In the genomic region with DNA sequence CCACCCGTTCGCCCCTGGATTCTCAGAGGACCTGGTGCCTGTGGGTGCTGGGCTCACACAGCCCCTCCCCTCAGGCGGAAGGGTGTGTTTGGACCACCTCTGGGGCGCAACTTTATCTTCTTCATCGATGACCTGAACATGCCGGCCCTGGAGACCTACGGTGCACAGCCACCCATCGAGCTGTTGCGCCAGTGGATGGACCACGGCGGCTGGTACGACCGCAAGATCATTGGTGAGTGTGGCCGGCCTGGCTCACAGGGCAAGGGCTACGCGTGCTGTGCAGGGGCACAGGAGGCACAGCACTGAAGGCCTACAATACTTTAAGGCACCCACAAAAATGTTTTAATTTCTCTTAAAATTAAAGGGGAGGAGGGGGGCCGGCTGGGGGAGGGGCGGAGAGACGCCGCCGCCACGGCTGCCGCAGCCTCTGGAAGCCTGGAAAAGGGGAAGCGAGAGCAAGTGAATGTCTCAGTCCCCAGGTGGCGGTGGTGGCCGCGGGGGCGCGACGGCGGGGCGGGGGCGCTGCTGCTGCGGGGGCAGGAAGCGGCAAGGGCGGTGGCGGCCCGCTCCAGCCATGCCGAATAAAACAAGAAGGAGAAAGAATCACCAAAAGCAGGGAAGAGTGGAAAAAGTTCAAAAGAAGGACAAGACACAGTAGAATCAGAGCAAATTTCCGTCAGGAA, we compare ENCODE assay signal across 9 cellular contexts. TPM values are rescaled to one million over a fixed set of nuclear protein-coding genes. Genes with fewer than 3 reads are reported as not detected.
DNase-seq lines count a peak whose midpoint lies in the region; ATAC-seq and TF ChIP-seq lines count a peak whose summit lies in the region.
"Had no signal": no experiment of that assay in that cellular context is flagged by ENCODE, and none has a peak within 500 bp of the region (broad histone marks: within the 10 kb centered on the region; RNA-seq: fewer than 3 reads in every experiment).

No MANE protein-coding gene starts in this region.

- peak overlapping the region; percentile 91 for H3K14ac ChIP-seq in neuronal stem cell (ENCODE audit: low read length)

- TF ChIP-seq CTCF in DOHH2 (IDR thresholded peaks at IDR 0.05; ENCODE audit: low read depth, low read length, poor library complexity, severe bottlenecking): peak; percentile 27
- no peak for TF ChIP-seq CTCF in foreskin keratinocyte (conservative IDR thresholded peaks at IDR 0.05)

- peak overlapping the region; percentile 75 for H4K91ac ChIP-seq in neuronal stem cell (ENCODE audit: low read depth, low read length, poor library complexity)

- no peaks in the 10 kb centered on the region for H3K9me3 ChIP-seq in DOHH2 (ENCODE audit: control insufficient read depth, insufficient read depth, low read length)
- no peaks in the 10 kb centered on the region for H3K9me3 ChIP-seq in neuronal stem cell (replicated peaks in 1 of 2; ENCODE audit: control insufficient read depth in 2 of 2, insufficient read depth in 1 of 2, low read depth in 1 of 2, low read length in 2 of 2)

- no peaks in the 10 kb centered on the region for H3K79me2 ChIP-seq in DOHH2 (ENCODE audit: control insufficient read depth, low read length)

- no peaks in the 10 kb centered on the region for H3K36me3 ChIP-seq in DOHH2 (ENCODE audit: control insufficient read depth, low read length)
- no peaks in the 10 kb centered on the region for H3K36me3 ChIP-seq in neuronal stem cell (replicated peaks in 1 of 2; ENCODE audit: control insufficient read depth in 2 of 2, insufficient read depth in 2 of 2, low read length in 2 of 2)

- H3K27me3 ChIP-seq in DOHH2 (ENCODE audit: control insufficient read depth, low read length): peaks cover 3% of the 10 kb centered on the region
- peaks cover 0 to 8% (median 0%) of the 10 kb centered on the region in 3 experiments for H3K27me3 ChIP-seq in neuronal stem cell (ENCODE audit: control insufficient read depth in 3 of 3, insufficient read depth in 3 of 3, low read depth in 1 of 3, low read length in 3 of 3)
- peaks cover 28% of the 10 kb centered on the region for H3K27me3 ChIP-seq in foreskin keratinocyte

- H3K79me1 ChIP-seq in neuronal stem cell (ENCODE audit: low read depth, low read length): no peaks in the 10 kb centered on the region

- WGBS in neuronal stem cell (ENCODE audit: extremely low coverage in 2 of 2, insufficient read length in 2 of 2, insufficient replicate concordance in 1 of 2), 2 donors: no CpG with 5 or more reads among the region's 40 CpGs

- H3K4me2 ChIP-seq in DOHH2 (ENCODE audit: low read length) (peak overlapping the region; percentile 67), neuronal stem cell (ENCODE audit: insufficient read depth, low read length, poor library complexity, severe bottlenecking) (peak overlapping the region; percentile 34)

- no peak overlapping the region for H3K9ac ChIP-seq in neuronal stem cell (ENCODE audit: low read depth, low read length, poor library complexity)

- H3K4ac ChIP-seq in neuronal stem cell (ENCODE audit: low read length): no peak overlapping the region

- DNase-seq in MV-4-11 (lab: John Stamatoyannopoulos, UW) (peak; percentile 74), dermis blood vessel endothelial cell (peak; percentile 7), neuronal stem cell (ENCODE audit: low spot score) (peak; percentile 17), foreskin keratinocyte (no peak), NCI-H748 (lab: John Stamatoyannopoulos, UW; ENCODE audit: unreplicated experiment) (no peak), retina (no peak)
- DNase-seq: activated CD8-positive, alpha-beta memory T cell treated with anti-CD3 and anti-CD28 coated beads, Interleukin-2, amount 50 U/mL, for 4 hours had no signal

- H2AFZ ChIP-seq in neuronal stem cell (ENCODE audit: low read length): peak overlapping the region; percentile 56

- H2BK15ac ChIP-seq in neuronal stem cell (ENCODE audit: low read length): peak overlapping the region; percentile 64

- H4K20me1 ChIP-seq in DOHH2 (ENCODE audit: control insufficient read depth, insufficient read depth, low read depth, low read length): no peaks in the 10 kb centered on the region

- H2BK12ac ChIP-seq in neuronal stem cell (ENCODE audit: low read length): no peak overlapping the region

- H3K18ac ChIP-seq in neuronal stem cell (ENCODE audit: low read length): peak overlapping the region; percentile 92

- H4K8ac ChIP-seq in neuronal stem cell (ENCODE audit: low read depth, low read length): peak overlapping the region; percentile 29

- H2BK120ac ChIP-seq in neuronal stem cell (ENCODE audit: low read depth, low read length): peak overlapping the region; percentile 13

- ATAC-seq in foreskin keratinocyte (no peak), HG03378 (IDR thresholded peaks at IDR 0.05; ENCODE audit: unreplicated experiment) (no peak)

- H3K4me1 ChIP-seq in DOHH2 (ENCODE audit: control insufficient read depth, low read length) (peaks cover 28% of the 10 kb centered on the region), neuronal stem cell (ENCODE audit: control insufficient read depth in 2 of 2, insufficient read depth in 1 of 2, low read depth in 1 of 2, low read length in 2 of 2) (peaks cover 3 to 9% of the 10 kb centered on the region in 2 donors), foreskin keratinocyte (no peaks in the 10 kb centered on the region)

- peaks cover 7% of the 10 kb centered on the region for H3F3A ChIP-seq in DOHH2 (ENCODE audit: control insufficient read depth, insufficient read depth)

- no peaks in the 10 kb centered on the region for H3K9me2 ChIP-seq in DOHH2 (replicated peaks; ENCODE audit: control insufficient read depth, low read length)

- H3K4me3 ChIP-seq in DOHH2 (ENCODE audit: low read length) (peak overlapping the region; percentile 55), neuronal stem cell (ENCODE audit: low read length in 2 of 2) (no peak overlapping the region)

- peak overlapping the region; percentile 88 for H2AK5ac ChIP-seq in neuronal stem cell (ENCODE audit: low read depth, low read length)

- no peak overlapping the region for H2BK5ac ChIP-seq in neuronal stem cell (ENCODE audit: low read length)

- no peak overlapping the region for H3K23ac ChIP-seq in neuronal stem cell (ENCODE audit: low read depth, low read length, poor library complexity)

- H3K27ac ChIP-seq in DOHH2 (ENCODE audit: low read depth, low read length): no peak overlapping the region
- no peak overlapping the region for H3K27ac ChIP-seq in neuronal stem cell (replicated peaks; ENCODE audit: low read length)
- H3K27ac ChIP-seq in foreskin keratinocyte: no peak overlapping the region

RNA-seq across cellular contexts. Expression of gene BAP1, which starts 36.8 kb away (rescaled TPM):
- total RNA-seq in dermis blood vessel endothelial cell (72.7 and 92.1 TPM in 2 replicates), foreskin keratinocyte (126 and 128 TPM in 2 replicates)
- 52.3 TPM for polyA plus RNA-seq in neuronal stem cell (2013, experiment 1 of 2)
- 51.8 TPM for polyA plus RNA-seq in neuronal stem cell (2013, experiment 2 of 2)
- polyA plus RNA-seq in foreskin keratinocyte: 111 and 114 TPM in 2 replicates

RNA-seq across cellular contexts. Expression of gene PHF7, which starts 37.5 kb away (rescaled TPM):
- total RNA-seq in dermis blood vessel endothelial cell: 2.9 and 4.4 TPM in 2 replicates
- 23.3 TPM for polyA plus RNA-seq in neuronal stem cell (2013, experiment 1 of 2)
- polyA plus RNA-seq in neuronal stem cell (2013, experiment 2 of 2): 25.3 TPM
- 8.2 and 8.6 TPM in 2 replicates for total RNA-seq in foreskin keratinocyte
- polyA plus RNA-seq in foreskin keratinocyte: 4.9 and 5.6 TPM in 2 replicates

RNA-seq across cellular contexts. Expression of gene DNAH1, which starts 56.8 kb away (rescaled TPM):
- total RNA-seq in dermis blood vessel endothelial cell (3.3 and 5.6 TPM in 2 replicates), foreskin keratinocyte (0.37 and 0.53 TPM in 2 replicates)
- polyA plus RNA-seq in neuronal stem cell (2013, experiment 1 of 2): 1.3 TPM
- 1.3 TPM for polyA plus RNA-seq in neuronal stem cell (2013, experiment 2 of 2)
- polyA plus RNA-seq in foreskin keratinocyte: 0.07 and 0.12 TPM in 2 replicates

Comparison
In these comparisons a context has a peak if more than half of its experiments do, and no peak if none do; other contexts are left out.
1. DNase-seq: peak in MV-4-11 (single experiment), dermis blood vessel endothelial cell (single experiment) and neuronal stem cell (single experiment); none in foreskin keratinocyte (0 of 2), NCI-H748 (single experiment) and retina (single experiment).